ENCODE assay signal across 26 cellular contexts in genomic region chr5:163594951-163595350, GRCh38.
"Had no signal": no experiment of that assay in that cellular context is flagged by ENCODE, and none has a peak within 500 bp of the region (broad histone marks: within the 10 kb centered on the region; RNA-seq: fewer than 3 reads in every experiment).

No MANE protein-coding gene starts in this region.

- FAIRE-seq: astrocyte, bronchial epithelial cell, endothelial cell of umbilical vein had no signal

- H3K27ac ChIP-seq: brain microvascular endothelial cell, coronary artery, epithelial cell of prostate had no signal

- H3K4me3 ChIP-seq: coronary artery had no signal

- H3K36me3 ChIP-seq: brain microvascular endothelial cell had no signal

- DNase-seq: activated CD4-positive, alpha-beta memory T cell treated with anti-CD3 and anti-CD28 coated beads for 36 hours; activated CD4-positive, alpha-beta T cell treated with anti-CD3 and anti-CD28 coated beads for 36 hours; activated CD4-positive, alpha-beta T cell treated with anti-CD3 and anti-CD28 coated beads, Interleukin-2, amount 10 ng/mL, durations not matched to agents 24 days and 14 days; activated CD4-positive, CD25-positive, alpha-beta regulatory T cell; activated CD4-positive, CD25-positive, alpha-beta regulatory T cell treated with anti-CD3 and anti-CD28 coated beads, Interleukin-2, amount 50 U/mL, for 72 hours; activated CD8-positive, alpha-beta memory T cell treated with anti-CD3 and anti-CD28 coated beads, Interleukin-2, amount 10 ng/mL, durations not matched to agents 7 days and 5 days; activated CD8-positive, alpha-beta memory T cell treated with anti-CD3 and anti-CD28 coated beads, Interleukin-2, amount 50 U/mL, for 4 hours; activated CD8-positive, alpha-beta T cell treated with anti-CD3 and anti-CD28 coated beads, Interleukin-2, amount 10 ng/mL, durations not matched to agents 7 days and 5 days; activated effector memory CD4-positive, alpha-beta T cell treated with anti-CD3 and anti-CD28 coated beads, Interleukin-2, amount 50 U/mL, for 16 hours; activated naive CD4-positive, alpha-beta T cell treated with anti-CD3 and anti-CD28 coated beads, Interleukin-2, amount 10 ng/mL, durations not matched to agents 7 days and 5 days; activated naive CD8-positive, alpha-beta T cell treated with anti-CD3 and anti-CD28 coated beads, Interleukin-2, amount 10 ng/mL, durations not matched to agents 7 days and 5 days; activated T-cell treated with anti-CD3 and anti-CD28 coated beads, Interleukin-2, amount 50 U/mL, for 1 hour; activated T-cell treated with anti-CD3 and anti-CD28 coated beads, Interleukin-2, amount 50 U/mL, for 48 hours; anterior cingulate cortex; brain microvascular endothelial cell; effector CD4-positive, alpha-beta T cell; effector memory CD8-positive, alpha-beta T cell; foreskin melanocyte; head of caudate nucleus; hypothalamus; T1000 had no signal

- H3K27me3 ChIP-seq: brain microvascular endothelial cell had no signal
